Comparison of ENCODE assay signal across 9 cellular contexts in genomic region chr5:95923918-95924559, GRCh38. TPM values are rescaled to one million over a fixed set of nuclear protein-coding genes. Genes with fewer than 3 reads are reported as not detected.
A peak's percentile ranks its signal among the peaks of the same experiment; 100 is the strongest.
DNase-seq lines count a peak whose midpoint lies in the region; ATAC-seq lines count a peak whose summit lies in the region.
"Had no signal": no experiment of that assay in that cellular context is flagged by ENCODE, and none has a peak within 500 bp of the region (broad histone marks: within the 10 kb centered on the region; RNA-seq: fewer than 3 reads in every experiment).

No MANE protein-coding gene starts in this region.

- DNase-seq in germinal center (ENCODE audit: low spot score) (peak; percentile 5), A172 (ENCODE audit: low spot score) (no peak), NCI-H2107 (lab: John Stamatoyannopoulos, UW) (no peak), activated gamma-delta T cell treated with Interleukin-2 at 50 U/mL for 16 hours (no peak)
- DNase-seq: amygdala had no signal

- ATAC-seq in GM18508 (IDR thresholded peaks at IDR 0.05; ENCODE audit: insufficient read depth, unreplicated experiment) (peak; percentile 21), GM21723 (IDR thresholded peaks at IDR 0.05; ENCODE audit: unreplicated experiment) (peak; percentile 41), HG03565 (IDR thresholded peaks at IDR 0.05; ENCODE audit: unreplicated experiment) (peak; percentile 34), HG02970 (IDR thresholded peaks at IDR 0.05; ENCODE audit: low FRiP score, unreplicated experiment) (no peak)

RNA-seq across cellular contexts. Expression of gene ELL2, which starts 37.6 kb away (rescaled TPM):
- 67.1 and 82.5 TPM in 2 replicates for total RNA-seq in A172 (2014; rRNA removed; shearing (Covaris generic))
